In the genomic region with DNA sequence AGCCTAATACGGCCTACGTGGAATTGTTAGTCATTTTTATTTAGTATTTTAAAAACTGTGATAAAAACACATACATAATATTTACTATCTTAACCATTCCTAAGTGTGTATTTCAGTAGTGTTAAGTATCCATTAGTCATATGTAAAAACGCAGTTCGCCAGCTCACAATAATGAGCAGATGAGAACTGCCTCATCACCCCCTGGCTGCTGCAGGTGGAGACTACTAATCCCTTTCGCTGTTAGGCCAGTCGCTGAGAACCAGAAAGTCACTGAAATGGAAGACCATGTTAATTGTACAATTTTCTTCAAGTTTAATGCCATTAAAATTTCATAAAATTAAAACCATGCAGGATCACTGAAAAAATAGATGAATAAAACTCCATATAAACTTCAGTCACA, we compare ENCODE assay signal across 10 cellular contexts. TPM values are rescaled to one million over a fixed set of nuclear protein-coding genes. Genes with fewer than 3 reads are reported as not detected.
DNase-seq lines count a peak whose midpoint lies in the region; ATAC-seq and TF ChIP-seq lines count a peak whose summit lies in the region.
"Had no signal": no experiment of that assay in that cellular context is flagged by ENCODE, and none has a peak within 500 bp of the region (broad histone marks: within the 10 kb centered on the region; RNA-seq: fewer than 3 reads in every experiment).

No MANE protein-coding gene starts in this region.

- no peak overlapping the region for H3K27ac Mint-ChIP-seq in stimulated activated naive CD8-positive, alpha-beta T cell treated with anti-CD3 and anti-CD28 coated beads, Interleukin-15, Interleukin-2, amounts not matched to agents 100 ng/mL and 50 ng/mL, for 24 hours
- no peak overlapping the region for H3K27ac Mint-ChIP-seq in activated CD4-positive, alpha-beta memory T cell treated with anti-CD3 and anti-CD28 coated beads, Interleukin-2, amount 10 ng/mL, durations not matched to agents 7 days and 5 days
- no peak overlapping the region for H3K27ac Mint-ChIP-seq in type B pancreatic cell

- peaks cover 49% of the 10 kb centered on the region for H3K4me1 Mint-ChIP-seq in stimulated activated naive CD8-positive, alpha-beta T cell treated with anti-CD3 and anti-CD28 coated beads, Interleukin-15, Interleukin-2, amounts not matched to agents 100 ng/mL and 50 ng/mL, for 24 hours (ENCODE audit: low read depth)
- H3K4me1 Mint-ChIP-seq in activated CD4-positive, alpha-beta memory T cell treated with anti-CD3 and anti-CD28 coated beads, Interleukin-2, amount 10 ng/mL, durations not matched to agents 7 days and 5 days = peaks cover 43% of the 10 kb centered on the region
- peaks cover 22% of the 10 kb centered on the region for H3K4me1 Mint-ChIP-seq in type B pancreatic cell (ENCODE audit: unreplicated experiment)

- H3K27me3 Mint-ChIP-seq in stimulated activated naive CD8-positive, alpha-beta T cell treated with anti-CD3 and anti-CD28 coated beads, Interleukin-15, Interleukin-2, amounts not matched to agents 100 ng/mL and 50 ng/mL, for 24 hours = no peaks in the 10 kb centered on the region
- no peaks in the 10 kb centered on the region for H3K27me3 Mint-ChIP-seq in activated CD4-positive, alpha-beta memory T cell treated with anti-CD3 and anti-CD28 coated beads, Interleukin-2, amount 10 ng/mL, durations not matched to agents 7 days and 5 days
- no peaks in the 10 kb centered on the region for H3K27me3 Mint-ChIP-seq in type B pancreatic cell

- peaks cover 40% of the 10 kb centered on the region for H3K36me3 Mint-ChIP-seq in stimulated activated naive CD8-positive, alpha-beta T cell treated with anti-CD3 and anti-CD28 coated beads, Interleukin-15, Interleukin-2, amounts not matched to agents 100 ng/mL and 50 ng/mL, for 24 hours (ENCODE audit: low read depth)
- peaks cover 24% of the 10 kb centered on the region for H3K36me3 Mint-ChIP-seq in activated CD4-positive, alpha-beta memory T cell treated with anti-CD3 and anti-CD28 coated beads, Interleukin-2, amount 10 ng/mL, durations not matched to agents 7 days and 5 days (ENCODE audit: low read depth)
- peaks cover 12% of the 10 kb centered on the region for H3K36me3 Mint-ChIP-seq in type B pancreatic cell

- POLR2A ChIA-PET in activated CD4-positive, alpha-beta memory T cell treated with anti-CD3 and anti-CD28 coated beads, Interleukin-2, amount 10 ng/mL, durations not matched to agents 7 days and 5 days (lab: Charles Lee) = no interaction called here
- POLR2A ChIA-PET in GM10248 (lab: Yijun Ruan, JAX) = no interaction called here

- 90% methylated on average over 6 of the region's 6 CpGs for WGBS in hepatocyte (ENCODE audit: low lambda C conversion rate, missing lambda C conversion rate)

- no peak for ATAC-seq in stimulated activated naive CD8-positive, alpha-beta T cell treated with anti-CD3 and anti-CD28 coated beads, Interleukin-15, Interleukin-2, amounts not matched to agents 100 U/mL and 50 U/mL, for 24 hours
- no peak for ATAC-seq in GM19324 (IDR thresholded peaks at IDR 0.05; ENCODE audit: low FRiP score, unreplicated experiment)

- H3K27ac ChIP-seq in hepatocyte = no peak overlapping the region

- TF ChIP-seq CTCF in hepatocyte (IDR thresholded peaks at IDR 0.05; ENCODE audit: poor library complexity) (no peak), type B pancreatic cell (conservative IDR thresholded peaks at IDR 0.05) (no peak), GM10248 (IDR thresholded peaks at IDR 0.05; ENCODE audit: control extremely low read depth, extremely low read depth, low read depth, missing control alignments) (no peak)

- no peak for DNase-seq in stimulated activated naive CD8-positive, alpha-beta T cell treated with anti-CD3 and anti-CD28 coated beads, Interleukin-15, Interleukin-2, amounts not matched to agents 100 U/mL and 50 U/mL, for 24 hours
- no peak for DNase-seq in activated CD4-positive, alpha-beta memory T cell treated with anti-CD3 and anti-CD28 coated beads, Interleukin-2, amount 10 ng/mL, durations not matched to agents 7 days and 5 days
- no peak for DNase-seq in hepatocyte (ENCODE audit: low spot score)
- DNase-seq in type B pancreatic cell (ENCODE audit: extremely low spot score, unreplicated experiment) = no peak
- no peak for DNase-seq in GM10248 (ENCODE audit: extremely low spot score)
- DNase-seq in NCI-H128 (lab: John Stamatoyannopoulos, UW; ENCODE audit: unreplicated experiment) = no peak
- DNase-seq: KBM-7, NCI-H510A treated with DMSO at 0.1 percent for 48 hours had no signal

- CTCF ChIA-PET in activated CD4-positive, alpha-beta memory T cell treated with anti-CD3 and anti-CD28 coated beads, Interleukin-2, amount 10 ng/mL, durations not matched to agents 7 days and 5 days (lab: Charles Lee) = no interaction called here
- CTCF ChIA-PET in GM10248 (lab: Yijun Ruan, JAX) = interaction anchor here (0.7 kb wide), 1 partner anchor 10 kb away, joined by 4 read pairs; no protein-coding TSS in a partner anchor

- no peaks in the 10 kb centered on the region for H3K9me3 ChIP-seq in hepatocyte (ENCODE audit: low read depth)

- peaks cover 19% of the 10 kb centered on the region for H3K4me1 ChIP-seq in hepatocyte (ENCODE audit: insufficient read depth)

- H3K4me2 ChIP-seq in hepatocyte = peak overlapping the region; percentile 89

- H3K4me3 Mint-ChIP-seq in stimulated activated naive CD8-positive, alpha-beta T cell treated with anti-CD3 and anti-CD28 coated beads, Interleukin-15, Interleukin-2, amounts not matched to agents 100 ng/mL and 50 ng/mL, for 24 hours = peak overlapping the region; percentile 98
- peak overlapping the region; percentile 53 for H3K4me3 Mint-ChIP-seq in activated CD4-positive, alpha-beta memory T cell treated with anti-CD3 and anti-CD28 coated beads, Interleukin-2, amount 10 ng/mL, durations not matched to agents 7 days and 5 days
- H3K4me3 Mint-ChIP-seq in type B pancreatic cell = peak overlapping the region; percentile 80

- no peak overlapping the region for H2AFZ ChIP-seq in hepatocyte

- H3K9me3 Mint-ChIP-seq in stimulated activated naive CD8-positive, alpha-beta T cell treated with anti-CD3 and anti-CD28 coated beads, Interleukin-15, Interleukin-2, amounts not matched to agents 100 ng/mL and 50 ng/mL, for 24 hours = no peaks in the 10 kb centered on the region
- no peaks in the 10 kb centered on the region for H3K9me3 Mint-ChIP-seq in activated CD4-positive, alpha-beta memory T cell treated with anti-CD3 and anti-CD28 coated beads, Interleukin-2, amount 10 ng/mL, durations not matched to agents 7 days and 5 days
- no peaks in the 10 kb centered on the region for H3K9me3 Mint-ChIP-seq in type B pancreatic cell

- no peaks in the 10 kb centered on the region for H3K9me2 ChIP-seq in hepatocyte (replicated peaks; ENCODE audit: insufficient read depth)

- H4K20me1 ChIP-seq in hepatocyte (ENCODE audit: insufficient read depth, poor library complexity, severe bottlenecking) = peaks cover 4% of the 10 kb centered on the region

- H3K4me3 ChIP-seq in hepatocyte = no peak overlapping the region

- H3K36me3 ChIP-seq in hepatocyte (replicated peaks; ENCODE audit: insufficient read depth, low read depth) = no peaks in the 10 kb centered on the region

- no peaks in the 10 kb centered on the region for H3K27me3 ChIP-seq in hepatocyte

- peaks cover 28% of the 10 kb centered on the region for H3K79me2 ChIP-seq in hepatocyte

RNA-seq across cellular contexts. Expression of gene ESD, which starts 1.6 kb away (rescaled TPM):
- total RNA-seq in activated CD4-positive, alpha-beta memory T cell treated with anti-CD3 and anti-CD28 coated beads, Interleukin-2, amount 10 ng/mL, durations not matched to agents 7 days and 5 days = 10 to 100 TPM; 76.7 to 76.9 TPM
- 127 and 136 TPM in 2 replicates for total RNA-seq in hepatocyte
- polyA plus RNA-seq in hepatocyte = 125 and 129 TPM in 2 replicates
- total RNA-seq in type B pancreatic cell (ENCODE audit: low replicate concordance) = 62.3 and 114 TPM in 2 replicates
